ENCODE assay signal across 12 cellular contexts in genomic region chr16:51154271-51155171, GRCh38. TPM values are rescaled to one million over a fixed set of nuclear protein-coding genes. Genes with fewer than 3 reads are reported as not detected.
DNase-seq lines count a peak whose midpoint lies in the region; ATAC-seq and TF ChIP-seq lines count a peak whose summit lies in the region.
"Had no signal": no experiment of that assay in that cellular context is flagged by ENCODE, and none has a peak within 500 bp of the region (broad histone marks: within the 10 kb centered on the region; RNA-seq: fewer than 3 reads in every experiment).

No MANE protein-coding gene starts in this region.

- ATAC-seq in lower lobe of right lung = no peak
- ATAC-seq in naive thymus-derived CD8-positive, alpha-beta T cell = no peak
- ATAC-seq: mucosa of descending colon had no signal

- intact Hi-C loops in activated CD4-positive, alpha-beta T cell treated with anti-CD3 and anti-CD28 coated beads, Interleukin-2, amount 10 ng/mL, durations not matched to agents 24 days and 14 days (cut with micrococcal nuclease) = no loop called here
- intact Hi-C loops in lower lobe of right lung (cut with DNase I) (no loop called here), thyroid gland (cut with DNase I) (loop anchor here (5.0 kb wide), 1 partner anchor 603 kb away; no protein-coding TSS in a partner anchor)
- intact Hi-C loops in activated CD4-positive, alpha-beta memory T cell treated with anti-CD3 and anti-CD28 coated beads for 36 hours (cut with micrococcal nuclease) = no loop called here

- H3K4me1 ChIP-seq in lower lobe of right lung (peaks cover 18% of the 10 kb centered on the region), thyroid gland (peaks cover 23% of the 10 kb centered on the region in 2 donors)

- H3K27ac Mint-ChIP-seq in activated CD4-positive, alpha-beta T cell treated with anti-CD3 and anti-CD28 coated beads, Interleukin-2, amount 10 ng/mL, durations not matched to agents 24 days and 14 days = peak overlapping the region; percentile 25
- no peak overlapping the region for H3K27ac Mint-ChIP-seq in activated CD4-positive, alpha-beta memory T cell treated with anti-CD3 and anti-CD28 coated beads for 36 hours
- peak overlapping the region in 1 of 10 donors; percentile 29 for H3K27ac Mint-ChIP-seq in naive thymus-derived CD8-positive, alpha-beta T cell

- H3K27ac ChIP-seq in lower lobe of right lung (no peak overlapping the region), thyroid gland (peak overlapping the region; percentile 99)
- H3K27ac ChIP-seq: SK-N-MC had no signal

- CTCF ChIA-PET in activated CD4-positive, alpha-beta memory T cell treated with anti-CD3 and anti-CD28 coated beads for 36 hours (lab: Charles Lee) = no interaction called here

- H3K27me3 ChIP-seq in lower lobe of right lung (ENCODE audit: low read depth) = peaks cover 95% of the 10 kb centered on the region
- no peaks in the 10 kb centered on the region for H3K27me3 ChIP-seq in thyroid gland

- 6 to 16% methylated on average over 26 to 39 of the region's 55 CpGs for WGBS in thyroid gland, 2 donors

- H3K27me3 Mint-ChIP-seq in activated CD4-positive, alpha-beta T cell treated with anti-CD3 and anti-CD28 coated beads, Interleukin-2, amount 10 ng/mL, durations not matched to agents 24 days and 14 days = peaks cover 59% of the 10 kb centered on the region
- peaks cover 61% of the 10 kb centered on the region for H3K27me3 Mint-ChIP-seq in activated CD4-positive, alpha-beta memory T cell treated with anti-CD3 and anti-CD28 coated beads for 36 hours
- H3K27me3 Mint-ChIP-seq in naive thymus-derived CD8-positive, alpha-beta T cell = peaks cover 25 to 66% (median 48%) of the 10 kb centered on the region in 5 donors

- H3K4me1 Mint-ChIP-seq in activated CD4-positive, alpha-beta T cell treated with anti-CD3 and anti-CD28 coated beads, Interleukin-2, amount 10 ng/mL, durations not matched to agents 24 days and 14 days = peaks cover 5% of the 10 kb centered on the region
- H3K4me1 Mint-ChIP-seq in activated CD4-positive, alpha-beta memory T cell treated with anti-CD3 and anti-CD28 coated beads for 36 hours (ENCODE audit: low read depth) = peaks cover 13% of the 10 kb centered on the region
- H3K4me1 Mint-ChIP-seq in naive thymus-derived CD8-positive, alpha-beta T cell = peaks cover 6 to 19% (median 10%) of the 10 kb centered on the region in 4 donors

- DNase-seq in activated CD4-positive, alpha-beta T cell treated with anti-CD3 and anti-CD28 coated beads, Interleukin-2, amount 10 ng/mL, durations not matched to agents 24 days and 14 days = no peak
- no peak for DNase-seq in activated CD4-positive, alpha-beta T cell treated with anti-CD3 and anti-CD28 coated beads, Interleukin-2, amount 50 U/mL, for 1 hour
- no peak for DNase-seq in epithelial cell of proximal tubule (ENCODE audit: low read depth)
- no peak for DNase-seq in lower lobe of right lung
- peak; percentile 81 to 82 for DNase-seq in thyroid gland
- no peak for DNase-seq in activated CD4-positive, alpha-beta memory T cell treated with anti-CD3 and anti-CD28 coated beads for 36 hours
- no peak for DNase-seq in naive thymus-derived CD8-positive, alpha-beta T cell
- no peak for DNase-seq in erythroblast (lab: John Stamatoyannopoulos, UW)
- DNase-seq: NCI-H2029 had no signal

- peaks cover 6% of the 10 kb centered on the region for H3K36me3 Mint-ChIP-seq in activated CD4-positive, alpha-beta T cell treated with anti-CD3 and anti-CD28 coated beads, Interleukin-2, amount 10 ng/mL, durations not matched to agents 24 days and 14 days (ENCODE audit: low read depth)
- H3K36me3 Mint-ChIP-seq in activated CD4-positive, alpha-beta memory T cell treated with anti-CD3 and anti-CD28 coated beads for 36 hours = peaks cover 4% of the 10 kb centered on the region
- H3K36me3 Mint-ChIP-seq in naive thymus-derived CD8-positive, alpha-beta T cell = peaks cover 0 to 15% (median 9%) of the 10 kb centered on the region in 3 donors

- no peaks in the 10 kb centered on the region for H3K36me3 ChIP-seq in lower lobe of right lung
- peaks cover 0 to 14% of the 10 kb centered on the region in 2 donors for H3K36me3 ChIP-seq in thyroid gland

- POLR2A ChIA-PET in activated CD4-positive, alpha-beta memory T cell treated with anti-CD3 and anti-CD28 coated beads for 36 hours (lab: Charles Lee) = no interaction called here
- POLR2A ChIA-PET in naive thymus-derived CD8-positive, alpha-beta T cell (lab: Charles Lee) = no interaction called here

- H3K9me3 Mint-ChIP-seq in activated CD4-positive, alpha-beta T cell treated with anti-CD3 and anti-CD28 coated beads, Interleukin-2, amount 10 ng/mL, durations not matched to agents 24 days and 14 days = peaks cover 4% of the 10 kb centered on the region
- no peaks in the 10 kb centered on the region for H3K9me3 Mint-ChIP-seq in activated CD4-positive, alpha-beta memory T cell treated with anti-CD3 and anti-CD28 coated beads for 36 hours
- H3K9me3 Mint-ChIP-seq in naive thymus-derived CD8-positive, alpha-beta T cell = peaks cover 0 to 18% (median 0%) of the 10 kb centered on the region in 9 donors

- TF ChIP-seq CTCF in epithelial cell of proximal tubule (conservative IDR thresholded peaks at IDR 0.05; ENCODE audit: low read depth, low read length) = no peak
- no peak for TF ChIP-seq CTCF in lower lobe of right lung (IDR thresholded peaks at IDR 0.05)
- no peak for TF ChIP-seq CTCF in thyroid gland (IDR thresholded peaks at IDR 0.05)

- TF ChIP-seq POLR2A in thyroid gland (IDR thresholded peaks at IDR 0.05) (no peak), erythroblast (IDR thresholded peaks at IDR 0.05; ENCODE audit: low read length) (no peak)

- no peak overlapping the region for H3K4me3 Mint-ChIP-seq in activated CD4-positive, alpha-beta T cell treated with anti-CD3 and anti-CD28 coated beads, Interleukin-2, amount 10 ng/mL, durations not matched to agents 24 days and 14 days
- no peak overlapping the region for H3K4me3 Mint-ChIP-seq in activated CD4-positive, alpha-beta memory T cell treated with anti-CD3 and anti-CD28 coated beads for 36 hours
- H3K4me3 Mint-ChIP-seq in naive thymus-derived CD8-positive, alpha-beta T cell = peak overlapping the region in 1 of 10 donors; percentile 18

- H3K4me3 ChIP-seq in epithelial cell of proximal tubule (ENCODE audit: low read depth, low read length) (peak overlapping the region; percentile 94), lower lobe of right lung (peak overlapping the region; percentile 33), thyroid gland (replicated peaks in 1 of 3) (peak overlapping the region; percentile 12 to 93 (median 90))
- H3K4me3 ChIP-seq: mucosa of descending colon, SK-N-MC had no signal

- H3K9me3 ChIP-seq in lower lobe of right lung = no peaks in the 10 kb centered on the region
- no peaks in the 10 kb centered on the region for H3K9me3 ChIP-seq in thyroid gland
- H3K9me3 ChIP-seq: mucosa of descending colon had no signal

RNA-seq across cellular contexts. Expression of gene SALL1, which starts 3.5 kb away (rescaled TPM):
- total RNA-seq in activated CD4-positive, alpha-beta T cell treated with anti-CD3 and anti-CD28 coated beads, Interleukin-2, amount 10 ng/mL, durations not matched to agents 24 days and 14 days = not detected in 2 replicates
- 17.4 and 20.0 TPM in 2 replicates for total RNA-seq in epithelial cell of proximal tubule
- total RNA-seq in lower lobe of right lung = not detected
- total RNA-seq in thyroid gland = 10 to 100 TPM; 23.0 to 57.0 (median 44.0) TPM
- total RNA-seq in activated CD4-positive, alpha-beta memory T cell treated with anti-CD3 and anti-CD28 coated beads for 36 hours = not detected
- not detected for total RNA-seq in naive thymus-derived CD8-positive, alpha-beta T cell
- not detected for polyA plus RNA-seq in naive thymus-derived CD8-positive, alpha-beta T cell
- total RNA-seq: dermis microvascular lymphatic vessel endothelial cell had no signal

Comparison
In these comparisons a context has a peak if more than half of its experiments do, and no peak if none do; other contexts are left out.
1. DNase-seq: peak in thyroid gland (2 of 2); none in activated CD4-positive, alpha-beta T cell treated with anti-CD3 and anti-CD28 coated beads, Interleukin-2, amount 10 ng/mL, durations not matched to agents 24 days and 14 days (single experiment), activated CD4-positive, alpha-beta T cell treated with anti-CD3 and anti-CD28 coated beads, Interleukin-2, amount 50 U/mL, for 1 hour (single experiment), epithelial cell of proximal tubule (single experiment), lower lobe of right lung (single experiment), activated CD4-positive, alpha-beta memory T cell treated with anti-CD3 and anti-CD28 coated beads for 36 hours (single experiment), naive thymus-derived CD8-positive, alpha-beta T cell (0 of 10) and erythroblast (0 of 2).
2. H3K4me3 ChIP-seq: peak in every context shown above with its lines; median percentile 94 in epithelial cell of proximal tubule; 90 in thyroid gland; 33 in lower lobe of right lung.
3. RNA of gene SALL1, which starts 3.5 kb away (total RNA-seq): 23.0 to 57.0 TPM in thyroid gland and 17.4 to 20.0 TPM in epithelial cell of proximal tubule; not detected in activated CD4-positive, alpha-beta T cell treated with anti-CD3 and anti-CD28 coated beads, Interleukin-2, amount 10 ng/mL, durations not matched to agents 24 days and 14 days, not detected in lower lobe of right lung (single experiment), not detected in activated CD4-positive, alpha-beta memory T cell treated with anti-CD3 and anti-CD28 coated beads for 36 hours and not detected in naive thymus-derived CD8-positive, alpha-beta T cell; every median in the first group is over 10 times any median in the second.